14 cellular contexts compared by ENCODE assay signal in genomic region chr10:128050937-128051336, GRCh38.
DNase-seq lines count a peak whose midpoint lies in the region; ATAC-seq, FAIRE-seq and TF ChIP-seq lines count a peak whose summit lies in the region.
"Had no signal": no experiment of that assay in that cellular context is flagged by ENCODE, and none has a peak within 500 bp of the region (broad histone marks: within the 10 kb centered on the region; RNA-seq: fewer than 3 reads in every experiment).

No MANE protein-coding gene starts in this region.

- H3K9me3 ChIP-seq in GM23248 (ENCODE audit: low read depth) (no peaks in the 10 kb centered on the region), kidney (ENCODE audit: control insufficient read depth in 1 of 2, low read length in 2 of 2) (no peaks in the 10 kb centered on the region)
- H3K9me3 ChIP-seq: prostate gland had no signal

- H3K36me3 Mint-ChIP-seq in activated CD4-positive, alpha-beta memory T cell treated with anti-CD3 and anti-CD28 coated beads, Interleukin-2, amount 10 ng/mL, durations not matched to agents 7 days and 5 days (ENCODE audit: low read depth), result peaks cover 62% of the 10 kb centered on the region

- TF ChIP-seq CTCF in kidney (IDR thresholded peaks at IDR 0.05; ENCODE audit: borderline replicate concordance, extremely low read depth, insufficient read depth), result no peak

- H3K27ac ChIP-seq in GM23248 (no peak overlapping the region), kidney (ENCODE audit: low read depth in 2 of 2, low read length in 2 of 2) (no peak overlapping the region)
- H3K27ac ChIP-seq: prostate gland had no signal

- CTCF ChIA-PET in activated CD4-positive, alpha-beta memory T cell treated with anti-CD3 and anti-CD28 coated beads, Interleukin-2, amount 10 ng/mL, durations not matched to agents 7 days and 5 days (lab: Charles Lee), result interaction anchor here (0.9 to 2.5 kb wide), 3 partner anchors 12 to 18 kb away, joined by 3 to 9 read pairs (median 4); no protein-coding TSS in a partner anchor

- H3K9ac ChIP-seq in GM23248, result no peak overlapping the region
- H3K9ac ChIP-seq in kidney (ENCODE audit: low read length in 2 of 2), result no peak overlapping the region

- H3K27me3 ChIP-seq in GM23248 (replicated peaks; ENCODE audit: insufficient read depth), result no peaks in the 10 kb centered on the region

- H3K4me1 ChIP-seq in GM23248 (ENCODE audit: insufficient read depth) (peaks cover 15% of the 10 kb centered on the region), kidney (ENCODE audit: control insufficient read depth in 1 of 2, insufficient read depth in 1 of 2, low read depth in 1 of 2, low read length in 2 of 2) (peaks cover 5 to 7% of the 10 kb centered on the region in 2 donors)
- H3K4me1 ChIP-seq: prostate gland had no signal

- no peaks in the 10 kb centered on the region for H3F3A ChIP-seq in GM23248 (ENCODE audit: insufficient read depth)

- peak overlapping the region; percentile 54 for H3K27ac Mint-ChIP-seq in activated CD4-positive, alpha-beta memory T cell treated with anti-CD3 and anti-CD28 coated beads, Interleukin-2, amount 10 ng/mL, durations not matched to agents 7 days and 5 days
- H3K27ac Mint-ChIP-seq: memory B cell had no signal

- FAIRE-seq in kidney (lab: Jason Lieb, UNC), result no peak
- FAIRE-seq: colon, K562, RCC 7860 had no signal

- DNase-seq in Ammon's horn (ENCODE audit: low spot score) (peak; percentile 35), GM23248 (peak; percentile 15), kidney (peak; percentile 27), NCI-H1436 treated with DMSO at 0.1 percent for 48 hours (lab: John Stamatoyannopoulos, UW) (no peak), AG08395 (ENCODE audit: low spot score) (no peak), NCI-H345 treated with DMSO at 0.1 percent for 48 hours (lab: John Stamatoyannopoulos, UW; ENCODE audit: unreplicated experiment) (no peak)
- no peak for DNase-seq in activated CD4-positive, alpha-beta memory T cell treated with anti-CD3 and anti-CD28 coated beads, Interleukin-2, amount 10 ng/mL, durations not matched to agents 7 days and 5 days

- ATAC-seq in GM21619 (IDR thresholded peaks at IDR 0.05; ENCODE audit: unreplicated experiment), result no peak
- ATAC-seq: HCT116, K562 had no signal

- no peak overlapping the region for H2AFZ ChIP-seq in GM23248

- no peak overlapping the region for H3K4me2 ChIP-seq in GM23248 (ENCODE audit: unreplicated experiment)

- no peaks in the 10 kb centered on the region for H3K27me3 Mint-ChIP-seq in activated CD4-positive, alpha-beta memory T cell treated with anti-CD3 and anti-CD28 coated beads, Interleukin-2, amount 10 ng/mL, durations not matched to agents 7 days and 5 days
- H3K27me3 Mint-ChIP-seq: memory B cell had no signal

- H3K79me2 ChIP-seq in GM23248 (ENCODE audit: insufficient read depth), result no peaks in the 10 kb centered on the region

- no peaks in the 10 kb centered on the region for H4K20me1 ChIP-seq in GM23248 (ENCODE audit: insufficient read depth)

- H3K4me3 ChIP-seq in GM23248, result no peak overlapping the region
- no peak overlapping the region for H3K4me3 ChIP-seq in kidney (ENCODE audit: low read length in 2 of 2)
- H3K4me3 ChIP-seq: K562, prostate gland had no signal

- H3K4me1 Mint-ChIP-seq in activated CD4-positive, alpha-beta memory T cell treated with anti-CD3 and anti-CD28 coated beads, Interleukin-2, amount 10 ng/mL, durations not matched to agents 7 days and 5 days, result peaks cover 59% of the 10 kb centered on the region

- POLR2A ChIA-PET in activated CD4-positive, alpha-beta memory T cell treated with anti-CD3 and anti-CD28 coated beads, Interleukin-2, amount 10 ng/mL, durations not matched to agents 7 days and 5 days (lab: Charles Lee), result interaction anchor here (2.0 to 4.6 kb wide), 2 partner anchors 13 to 75 kb away, joined by 5 to 36 read pairs; partner anchors contain the start of gene MKI67

- no peaks in the 10 kb centered on the region for H3K9me2 ChIP-seq in GM23248 (ENCODE audit: insufficient read depth)

- in situ Hi-C loops in GM23248 (cut with MboI), result no loop called here

- H3K36me3 ChIP-seq in GM23248 (ENCODE audit: low read depth), result no peaks in the 10 kb centered on the region
- no peaks in the 10 kb centered on the region for H3K36me3 ChIP-seq in kidney (ENCODE audit: control insufficient read depth in 1 of 2, insufficient read depth in 2 of 2, low read length in 2 of 2)
- H3K36me3 ChIP-seq: prostate gland had no signal

- H3K4me3 Mint-ChIP-seq in activated CD4-positive, alpha-beta memory T cell treated with anti-CD3 and anti-CD28 coated beads, Interleukin-2, amount 10 ng/mL, durations not matched to agents 7 days and 5 days, result no peak overlapping the region

- intact Hi-C loops in kidney (cut with DNase I), result no loop called here

- H3K9me3 Mint-ChIP-seq in activated CD4-positive, alpha-beta memory T cell treated with anti-CD3 and anti-CD28 coated beads, Interleukin-2, amount 10 ng/mL, durations not matched to agents 7 days and 5 days, result no peaks in the 10 kb centered on the region
- H3K9me3 Mint-ChIP-seq: memory B cell had no signal

Comparison
In these comparisons a context has a peak if more than half of its experiments do, and no peak if none do; other contexts are left out.
1. DNase-seq: peak in Ammon's horn (single experiment), GM23248 (single experiment) and kidney (single experiment); none in activated CD4-positive, alpha-beta memory T cell treated with anti-CD3 and anti-CD28 coated beads, Interleukin-2, amount 10 ng/mL, durations not matched to agents 7 days and 5 days (single experiment), NCI-H1436 treated with DMSO at 0.1 percent for 48 hours (single experiment), AG08395 (single experiment) and NCI-H345 treated with DMSO at 0.1 percent for 48 hours (single experiment).